ENCODE assay signal across 27 cellular contexts in the genomic region with DNA sequence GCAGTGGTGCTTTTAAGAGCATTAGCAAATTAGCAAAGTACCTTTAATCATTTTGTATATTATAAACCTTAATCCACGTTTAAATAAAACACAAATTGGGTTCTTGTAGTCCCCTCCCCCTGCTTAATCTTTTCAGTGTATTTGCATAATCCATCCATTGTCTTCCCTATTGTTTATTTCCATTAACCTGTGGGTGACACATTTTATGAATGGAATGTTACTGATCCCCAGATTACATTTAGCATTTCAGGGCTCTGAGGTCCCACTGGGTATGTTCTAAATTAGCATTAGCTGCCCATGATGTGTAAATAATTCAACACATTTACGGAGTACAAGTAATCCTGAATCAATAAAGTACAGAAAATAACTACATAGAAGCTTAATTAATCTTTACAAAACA.
"Had no signal": no experiment of that assay in that cellular context is flagged by ENCODE, and none has a peak within 500 bp of the region (broad histone marks: within the 10 kb centered on the region; RNA-seq: fewer than 3 reads in every experiment).

No MANE protein-coding gene starts in this region.

- H3K9ac ChIP-seq: KMS-11 had no signal

- H3K4me3 Mint-ChIP-seq: activated B cell treated with CpG ODN at 0.5 μM for 24 hours; activated CD4-positive, alpha-beta memory T cell treated with anti-CD3 and anti-CD28 coated beads for 36 hours; activated CD4-positive, alpha-beta T cell treated with anti-CD3 and anti-CD28 coated beads, Interleukin-2, amount 10 ng/mL, durations not matched to agents 24 days and 14 days; activated naive CD4-positive, alpha-beta T cell treated with anti-CD3 and anti-CD28 coated beads for 36 hours; activated naive CD8-positive, alpha-beta T cell; activated T-helper 17 cell treated with anti-CD3 and anti-CD28 coated beads, Interleukin-2, amount 50 U/mL, for 72 hours; brain; central memory CD8-positive, alpha-beta T cell; T-helper 1 cell treated with Interleukin-12 subunit alpha and Interleukin-12 subunit beta and Interleukin-4 antibody, amounts not matched to agents 30 μg/mL and 1 μg/mL, for 36 hours had no signal

- H3K27me3 ChIP-seq: SJCRH30 had no signal

- H3K4me1 Mint-ChIP-seq: activated B cell treated with CpG ODN at 0.5 μM for 24 hours; activated CD4-positive, alpha-beta T cell treated with anti-CD3 and anti-CD28 coated beads, Interleukin-2, amount 10 ng/mL, durations not matched to agents 24 days and 14 days; activated T-helper 17 cell treated with anti-CD3 and anti-CD28 coated beads, Interleukin-2, amount 50 U/mL, for 72 hours; central memory CD8-positive, alpha-beta T cell had no signal

- H3K27me3 Mint-ChIP-seq: activated B cell treated with CpG ODN at 0.5 μM for 24 hours; activated CD4-positive, alpha-beta memory T cell treated with anti-CD3 and anti-CD28 coated beads for 36 hours; activated CD4-positive, alpha-beta T cell treated with anti-CD3 and anti-CD28 coated beads, Interleukin-2, amount 10 ng/mL, durations not matched to agents 24 days and 14 days; activated naive CD8-positive, alpha-beta T cell; activated T-helper 17 cell treated with anti-CD3 and anti-CD28 coated beads, Interleukin-2, amount 50 U/mL, for 72 hours; central memory CD8-positive, alpha-beta T cell had no signal

- H3K9me3 ChIP-seq: SJCRH30 had no signal

- H3K27ac ChIP-seq: KMS-11, SJCRH30 had no signal

- H3K36me3 ChIP-seq: SJCRH30 had no signal

- ATAC-seq: activated T-helper 17 cell treated with anti-CD3 and anti-CD28 coated beads, Interleukin-2, amount 50 U/mL, for 72 hours; Panc1; Right ventricle myocardium inferior; SK-N-SH treated with all-trans-retinoic acid at 6 μM for 48 hours had no signal

- H3K4me3 ChIP-seq: SJCRH30 had no signal

- DNase-seq: activated B cell treated with CpG ODN at 0.5 μM for 24 hours; activated CD4-positive, alpha-beta memory T cell treated with anti-CD3 and anti-CD28 coated beads for 36 hours; activated CD4-positive, alpha-beta T cell treated with anti-CD3 and anti-CD28 coated beads for 1 hour; activated CD4-positive, alpha-beta T cell treated with anti-CD3 and anti-CD28 coated beads, Interleukin-2, amount 10 ng/mL, durations not matched to agents 24 days and 14 days; activated CD8-positive, alpha-beta memory T cell treated with anti-CD3 and anti-CD28 coated beads for 24 hours; activated gamma-delta T cell; activated naive CD4-positive, alpha-beta T cell treated with anti-CD3 and anti-CD28 coated beads for 36 hours; activated T-cell treated with anti-CD3 and anti-CD28 coated beads, Interleukin-2, amount 50 U/mL, for 48 hours; amygdala; NCI-H1092; NCI-H1417; NCI-H187 treated with DMSO at 0.1 percent for 48 hours; NCI-H2081 treated with DMSO at 0.1 percent for 48 hours; NCI-H446; NCI-H748 treated with DMSO at 0.1 percent for 48 hours; OCI-M1; RPMI8226; SJCRH30 had no signal

- H3K4me1 ChIP-seq: SJCRH30 had no signal

- H3K36me3 Mint-ChIP-seq: activated CD4-positive, alpha-beta memory T cell treated with anti-CD3 and anti-CD28 coated beads for 36 hours; activated naive CD8-positive, alpha-beta T cell; brain had no signal

- H3K4me2 ChIP-seq: KMS-11 had no signal

- H3K9me3 Mint-ChIP-seq: activated CD4-positive, alpha-beta memory T cell treated with anti-CD3 and anti-CD28 coated beads for 36 hours; activated CD4-positive, alpha-beta T cell treated with anti-CD3 and anti-CD28 coated beads, Interleukin-2, amount 10 ng/mL, durations not matched to agents 24 days and 14 days; T-helper 1 cell treated with Interleukin-12 subunit alpha and Interleukin-12 subunit beta and Interleukin-4 antibody, amounts not matched to agents 30 μg/mL and 1 μg/mL, for 36 hours had no signal

- H3K27ac Mint-ChIP-seq: activated B cell treated with CpG ODN at 0.5 μM for 24 hours; activated CD4-positive, alpha-beta memory T cell treated with anti-CD3 and anti-CD28 coated beads for 36 hours; activated CD4-positive, alpha-beta T cell treated with anti-CD3 and anti-CD28 coated beads, Interleukin-2, amount 10 ng/mL, durations not matched to agents 24 days and 14 days; activated naive CD4-positive, alpha-beta T cell treated with anti-CD3 and anti-CD28 coated beads for 36 hours; activated naive CD8-positive, alpha-beta T cell; activated T-helper 17 cell treated with anti-CD3 and anti-CD28 coated beads, Interleukin-2, amount 50 U/mL, for 72 hours; brain; T-helper 1 cell treated with Interleukin-12 subunit alpha and Interleukin-12 subunit beta and Interleukin-4 antibody, amounts not matched to agents 30 μg/mL and 1 μg/mL, for 36 hours had no signal
